In genomic region chr3:188685789-188686188, GRCh38 we compare ENCODE assay signal across 20 cellular contexts.
"Had no signal": no experiment of that assay in that cellular context is flagged by ENCODE, and none has a peak within 500 bp of the region (broad histone marks: within the 10 kb centered on the region; RNA-seq: fewer than 3 reads in every experiment).

No MANE protein-coding gene starts in this region.

- H3K9me3 ChIP-seq: SK-N-SH had no signal

- H3K27ac ChIP-seq: HL-60, RWPE1 had no signal

- ATAC-seq: Panc1, PC-3 had no signal

- FAIRE-seq: HTR-8/SVneo had no signal

- DNase-seq: NCI-H1048, NCI-H1105, NCI-H1417, NCI-H1436 treated with DMSO at 0.1 percent for 48 hours, NCI-H1694, NCI-H187 treated with DMSO at 0.1 percent for 48 hours, NCI-H2029 treated with DMSO at 0.1 percent for 48 hours, NCI-H2171 treated with DMSO at 0.1 percent for 48 hours, NCI-H2227 treated with DMSO at 0.1 percent for 48 hours, NCI-H510A, NCI-H524 treated with DMSO at 0.1 percent for 48 hours, NCI-H69, NCI-H774, PC-3, SHP77, SK-N-SH had no signal
